ENCODE assay signal across 10 cellular contexts in the genomic region with DNA sequence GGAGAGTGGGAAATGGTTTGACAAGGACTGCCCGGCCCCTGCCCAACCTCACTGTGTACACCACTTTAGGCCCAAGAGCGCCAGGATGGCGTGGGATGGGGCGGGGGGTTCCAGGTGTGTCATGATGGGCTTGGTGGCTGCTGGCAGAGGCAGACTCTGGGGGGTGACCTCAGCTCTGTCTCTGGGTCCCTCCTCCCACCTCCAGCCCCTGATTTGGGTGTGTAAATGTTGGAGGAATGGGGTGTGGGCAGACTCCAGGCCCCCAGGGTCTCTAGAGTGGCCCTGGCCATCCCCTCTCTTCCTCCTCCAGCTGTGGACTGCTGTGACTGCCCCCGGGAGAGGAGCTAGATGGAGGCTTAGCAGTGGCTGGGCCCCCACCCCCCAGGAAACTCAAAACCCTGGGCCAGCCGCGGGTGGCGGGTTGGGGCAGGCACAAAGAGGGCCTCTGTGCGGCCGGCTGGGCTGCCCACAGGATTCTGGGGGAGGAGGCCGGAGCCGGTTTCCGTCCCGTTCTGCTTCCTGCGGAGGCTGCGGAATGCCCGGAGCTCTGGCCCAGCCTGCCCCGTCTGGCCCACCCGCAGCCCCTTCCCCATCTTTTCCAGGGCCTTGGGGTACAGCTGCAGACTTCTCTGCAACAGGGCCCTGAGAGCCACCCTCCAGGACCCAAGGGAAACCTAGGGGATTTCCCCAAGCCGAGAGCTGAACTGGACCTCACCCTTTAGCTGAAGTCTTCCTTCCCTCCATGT. TPM values are rescaled to one million over a fixed set of nuclear protein-coding genes. Genes with fewer than 3 reads are reported as not detected.
DNase-seq lines count a peak whose midpoint lies in the region; ATAC-seq and TF ChIP-seq lines count a peak whose summit lies in the region.
"Had no signal": no experiment of that assay in that cellular context is flagged by ENCODE, and none has a peak within 500 bp of the region (broad histone marks: within the 10 kb centered on the region; RNA-seq: fewer than 3 reads in every experiment).

No MANE protein-coding gene starts in this region.

- 59% methylated on average over 8 of the region's 20 CpGs; no CpG with 5 or more reads in 1 of the 2 experiments for WGBS in IMR-90 (ENCODE audit: extremely low coverage in 2 of 2, insufficient read length in 1 of 2), 2 experiments

- no peaks in the 10 kb centered on the region for H3K9me3 Mint-ChIP-seq in central memory CD8-positive, alpha-beta T cell

- POLR2A ChIA-PET in IMR-90 (lab: Charles Lee; ENCODE audit: unreplicated experiment), result no interaction called here

- H3K27me3 Mint-ChIP-seq in central memory CD8-positive, alpha-beta T cell, result no peaks in the 10 kb centered on the region
- H3K27me3 Mint-ChIP-seq: activated naive CD8-positive, alpha-beta T cell had no signal

- peak overlapping the region; percentile 18 for H3K4ac ChIP-seq in IMR-90 (ENCODE audit: low read depth, low read length)

- no peak overlapping the region for H2AFZ ChIP-seq in ACC112 (ENCODE audit: low read length, unreplicated experiment)
- H2AFZ ChIP-seq in IMR-90 (replicated peaks; ENCODE audit: low read length, poor library complexity), result peak overlapping the region; percentile 69

- in situ Hi-C loops in IMR-90 (cut with MboI; ENCODE audit: low sequenced_read_pairs), result no loop called here

- intact Hi-C loops in IMR-90 (cut with micrococcal nuclease), result no loop called here

- H3K4me3 ChIP-seq in ACC112 (ENCODE audit: low read depth, low read length) (no peak overlapping the region), IMR-90 (ENCODE audit: insufficient read depth, low read depth, low read length) (no peak overlapping the region)

- H3K9me3 ChIP-seq in IMR-90 (ENCODE audit: control insufficient read depth, insufficient read depth, low read length), result no peaks in the 10 kb centered on the region

- H3K4me2 ChIP-seq in IMR-90 (ENCODE audit: low read depth, low read length), result no peak overlapping the region

- no peak overlapping the region for H2BK15ac ChIP-seq in IMR-90 (ENCODE audit: low read depth, low read length)

- no peak for TF ChIP-seq CTCF in IMR-90 (conservative IDR thresholded peaks at IDR 0.05; ENCODE audit: low read depth, low read length)

- BruUV-seq in IMR-90 (replicated peaks; lab: Mats Ljungman, UMichigan), result no TSS peak

- no peak for TF ChIP-seq POLR2A in IMR-90 (IDR thresholded peaks at IDR 0.05; ENCODE audit: low read depth, low read length)

- H3K79me2 ChIP-seq in ACC112 (ENCODE audit: control insufficient read depth, insufficient read depth, low read length, unreplicated experiment), result peaks cover 90% of the 10 kb centered on the region

- H3K4me1 Mint-ChIP-seq in central memory CD8-positive, alpha-beta T cell, result peaks cover 52% of the 10 kb centered on the region

- ATAC-seq in IMR-90 (ENCODE audit: low read depth) (no peak), HG02763 (IDR thresholded peaks at IDR 0.05; ENCODE audit: unreplicated experiment) (no peak)
- ATAC-seq in central memory CD8-positive, alpha-beta T cell (replicated peaks; ENCODE audit: extremely low read depth, poor library complexity, severe bottlenecking), result no peak

- H3K4me3 Mint-ChIP-seq in central memory CD8-positive, alpha-beta T cell, result peak overlapping the region; percentile 80

- CTCF ChIA-PET in IMR-90 (lab: Yijun Ruan, JAX), result no interaction called here

- peak overlapping the region; percentile 10; the same call in 1 of the 2 replicates for H3K23ac ChIP-seq in IMR-90 (ENCODE audit: low read depth, low read length)

- H3K36me3 Mint-ChIP-seq in central memory CD8-positive, alpha-beta T cell (ENCODE audit: insufficient read depth), result peaks cover 8% of the 10 kb centered on the region
- H3K36me3 Mint-ChIP-seq: activated naive CD8-positive, alpha-beta T cell had no signal

- peak overlapping the region in 1 of 2 experiments; percentile 69; a peak in 1 of 4 replicates for H4K8ac ChIP-seq in IMR-90 (ENCODE audit: low read depth in 2 of 2, low read length in 2 of 2)

- peak overlapping the region; percentile 67 for H2AK9ac ChIP-seq in IMR-90 (replicated peaks; ENCODE audit: low read depth, low read length, poor library complexity)

- H2BK20ac ChIP-seq in IMR-90 (ENCODE audit: low read depth, low read length), result no peak overlapping the region

- H2BK5ac ChIP-seq in IMR-90 (ENCODE audit: low read depth, low read length, poor library complexity, severe bottlenecking), result no peak overlapping the region

- TF ChIP-seq RAD21 in IMR-90 (IDR thresholded peaks at IDR 0.05; ENCODE audit: low read length), result no peak

- H4K20me1 ChIP-seq in IMR-90 (ENCODE audit: insufficient read depth, low read length), result peaks cover 32% of the 10 kb centered on the region

- peak overlapping the region; percentile 84 for H3K27ac Mint-ChIP-seq in central memory CD8-positive, alpha-beta T cell (ENCODE audit: low read depth)

- peaks cover 32% of the 10 kb centered on the region for H3K9me1 ChIP-seq in IMR-90 (ENCODE audit: insufficient read depth, low read length)

- no peak overlapping the region for H3K18ac ChIP-seq in IMR-90 (ENCODE audit: low read depth, low read length)

- H3K4me1 ChIP-seq in ACC112 (ENCODE audit: control insufficient read depth, insufficient read depth, low read length, unreplicated experiment) (peaks cover 62% of the 10 kb centered on the region), IMR-90 (ENCODE audit: control insufficient read depth, insufficient read depth, low read length) (peaks cover 30% of the 10 kb centered on the region)

- H3K27ac ChIP-seq in ACC112 (ENCODE audit: low read depth, low read length), result peak overlapping the region; percentile 23
- H3K27ac ChIP-seq in IMR-90 (ENCODE audit: insufficient read depth, low read length), result peak overlapping the region; percentile 30; the same call in 1 of the 2 replicates
- H3K27ac ChIP-seq: C4-2B had no signal

- peak overlapping the region; percentile 29; the same call in 1 of the 2 replicates for H4K91ac ChIP-seq in IMR-90 (ENCODE audit: insufficient read depth, low read depth, low read length)

- DNase-seq in IMR-90 (no peak), myocyte (ENCODE audit: low read depth) (peak; percentile 83), DMS153 (lab: John Stamatoyannopoulos, UW) (no peak), RKO (ENCODE audit: low spot score) (no peak)
- no peak for DNase-seq in central memory CD8-positive, alpha-beta T cell (ENCODE audit: low spot score in 2 of 2)
- DNase-seq in stimulated activated CD4-positive, alpha-beta T cell treated with anti-CD3 and anti-CD28 coated beads, Interleukin-15, amount 100 ng/mL, for 24 hours, result no peak

- H3K36me3 ChIP-seq in ACC112 (ENCODE audit: insufficient read depth, low read length) (no peaks in the 10 kb centered on the region), IMR-90 (ENCODE audit: control insufficient read depth, insufficient read depth, low read length) (peaks cover 3% of the 10 kb centered on the region; the same call in 1 of the 2 replicates)

- H2BK120ac ChIP-seq in IMR-90 (ENCODE audit: low read depth, low read length), result peak overlapping the region; percentile 7; the same call in 1 of the 2 replicates

- H3K14ac ChIP-seq in IMR-90 (replicated peaks; ENCODE audit: low read depth, low read length), result peak overlapping the region; percentile 7; the same call in 1 of the 2 replicates

- H4K5ac ChIP-seq in IMR-90 (ENCODE audit: low read depth, low read length), result no peak overlapping the region

- no peaks in the 10 kb centered on the region for H3K27me3 ChIP-seq in ACC112 (ENCODE audit: insufficient read depth, low read length)
- H3K27me3 ChIP-seq in IMR-90 (ENCODE audit: control insufficient read depth, insufficient read depth, low read length), result no peaks in the 10 kb centered on the region

- H3K79me1 ChIP-seq in IMR-90 (ENCODE audit: low read depth in 1 of 2, low read length in 2 of 2), result peaks cover 30 to 86% of the 10 kb centered on the region in 2 experiments

- H2AK5ac ChIP-seq in IMR-90 (ENCODE audit: low read depth, low read length), result 0 out of 2 replicates have a peak overlapping the region, but pooled peaks have one; percentile 86

- H3K9ac ChIP-seq in IMR-90 (ENCODE audit: low read depth, low read length), result no peak overlapping the region; the same call in 1 of the 2 replicates

- H3K56ac ChIP-seq in IMR-90 (ENCODE audit: extremely low read depth, insufficient read depth, low read length), result no peak overlapping the region

- dilution Hi-C loops in IMR-90 (cut with HindIII; ENCODE audit: low sequenced_read_pairs, unreplicated experiment), result no loop called here

TF ChIP-seq in IMR-90, 13 proteins besides CTCF, POLR2A, EP300 and RAD21:
- TF ChIP-seq MAZ (IDR thresholded peaks at IDR 0.05; ENCODE audit: borderline replicate concordance, low read depth, low read length) (no peak), MAFK (IDR thresholded peaks at IDR 0.05; ENCODE audit: low read depth, low read length) (no peak), MXI1 (IDR thresholded peaks at IDR 0.05; ENCODE audit: borderline replicate concordance, low read depth, low read length) (no peak), NFE2L2 (IDR thresholded peaks at IDR 0.05; ENCODE audit: low read depth, low read length) (no peak), FOS (IDR thresholded peaks at IDR 0.05; ENCODE audit: low read depth, low read length) (no peak)

RNA-seq across cellular contexts. Expression of a gene that starts 23.1 kb away (rescaled TPM):
- total RNA-seq in IMR-90 (2012; rRNA removed) (24.9 and 30.8 TPM in 2 replicates), myocyte (246 and 253 TPM in 2 replicates)
- 35.7 and 38.8 TPM in 2 replicates for polyA plus RNA-seq in IMR-90 (2012; rRNA removed)
- polyA plus RNA-seq in IMR-90 (2012; cell fraction: cytosol; rRNA removed), result 34.7 and 72.2 TPM in 2 replicates
- 24.5 and 60.8 TPM in 2 replicates for polyA plus RNA-seq in IMR-90 (2012; cell fraction: nucleus; rRNA removed; ENCODE audit: low replicate concordance)
- polyA plus RNA-seq in myocyte (2012), result 186 TPM
